Comparison of ENCODE assay signal across 2 cellular contexts in genomic region chr5:50574121-50574520, GRCh38.
TF ChIP-seq lines count a peak whose summit lies in the region.

No MANE protein-coding gene starts in this region.

TF ChIP-seq in SK-N-SH, 30 proteins besides CTCF, POLR2A, EP300 and RAD21 (continued from another document):
- no peak for TF ChIP-seq ZBTB33 (IDR thresholded peaks at IDR 0.05; ENCODE audit: borderline replicate concordance, low read depth)
- TF ChIP-seq MAX (IDR thresholded peaks at IDR 0.05; ENCODE audit: low read depth) = no peak
- no peak for TF ChIP-seq POLR2AphosphoS5 (IDR thresholded peaks at IDR 0.05; ENCODE audit: low read depth, low read length)
- no peak for TF ChIP-seq IRF3 (IDR thresholded peaks at IDR 0.05; ENCODE audit: low read depth, low read length)
- TF ChIP-seq TCF12 (IDR thresholded peaks at IDR 0.05) = no peak
- TF ChIP-seq JUND (IDR thresholded peaks at IDR 0.05) = no peak

TF ChIP-seq in SK-N-SH treated with all-trans-retinoic acid at 6 μM for 48 hours, 23 proteins besides CTCF, POLR2A, EP300 and RAD21 (continued from another document):
- TF ChIP-seq TSHZ2 (CRISPR knock-in tag; IDR thresholded peaks at IDR 0.05) (no peak), ZFP30 (CRISPR knock-in tag; IDR thresholded peaks at IDR 0.05) (no peak), BACH2 (CRISPR knock-in tag; IDR thresholded peaks at IDR 0.05; ENCODE audit: borderline replicate concordance) (no peak), CREB5 (CRISPR knock-in tag; IDR thresholded peaks at IDR 0.05; ENCODE audit: low read depth) (no peak), ZNF565 (CRISPR knock-in tag; conservative IDR thresholded peaks at IDR 0.05; ENCODE audit: low read depth) (no peak), CSRNP3 (CRISPR knock-in tag; IDR thresholded peaks at IDR 0.05) (no peak), ARNTL (CRISPR knock-in tag; IDR thresholded peaks at IDR 0.05; ENCODE audit: borderline replicate concordance, low read depth) (no peak), ISL1 (CRISPR knock-in tag; IDR thresholded peaks at IDR 0.05) (no peak), CSDC2 (CRISPR knock-in tag; IDR thresholded peaks at IDR 0.05) (no peak), ZNF70 (CRISPR knock-in tag; IDR thresholded peaks at IDR 0.05) (no peak), GLIS3 (CRISPR knock-in tag; IDR thresholded peaks at IDR 0.05) (no peak), ZNF8 (CRISPR knock-in tag; IDR thresholded peaks at IDR 0.05) (no peak), SNAI2 (CRISPR knock-in tag; IDR thresholded peaks at IDR 0.05) (no peak), POU6F1 (CRISPR knock-in tag; IDR thresholded peaks at IDR 0.05; ENCODE audit: borderline replicate concordance, low read depth) (no peak), ZC3H10 (CRISPR knock-in tag; IDR thresholded peaks at IDR 0.05) (no peak)
